In the genomic region with DNA sequence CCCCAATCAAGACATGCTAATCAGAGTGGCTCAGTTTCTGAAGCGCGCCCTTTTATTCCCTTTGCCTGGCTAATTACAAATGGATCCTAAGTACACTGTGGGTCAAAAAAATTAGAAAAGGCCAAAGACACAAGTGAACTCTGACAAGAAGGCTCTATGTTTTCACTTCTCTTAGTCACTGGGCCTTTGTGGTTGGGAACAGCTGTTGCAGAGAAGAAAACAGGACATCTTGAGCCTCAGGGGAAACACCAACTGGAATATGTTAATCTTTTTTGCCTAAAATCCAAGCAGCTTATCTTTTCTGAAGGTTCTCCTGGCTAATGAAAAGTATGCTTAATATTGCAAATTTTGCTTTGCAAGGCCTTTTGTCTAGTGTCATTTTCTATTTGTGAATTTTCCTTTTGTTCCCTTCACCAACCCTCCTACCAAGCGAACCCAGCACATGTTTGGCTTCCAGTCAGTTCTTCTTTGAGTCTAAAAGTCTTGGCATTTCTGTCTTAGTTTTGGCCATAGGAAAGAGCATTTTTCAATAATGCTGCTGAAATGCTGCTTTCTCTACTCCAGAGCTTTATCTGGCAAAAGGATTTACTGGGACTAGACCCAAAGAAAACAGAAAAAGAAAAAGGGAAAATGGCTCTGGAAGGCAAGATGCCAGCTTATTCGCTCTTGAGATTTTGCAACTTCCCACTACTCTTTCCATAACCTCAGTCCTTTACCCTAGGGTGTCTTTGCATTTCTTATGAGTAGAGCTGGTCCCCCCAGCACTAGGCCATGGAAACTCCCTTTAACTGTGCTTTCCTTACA, we compare ENCODE assay signal across 13 cellular contexts.
A peak's percentile ranks its signal among the peaks of the same experiment; 100 is the strongest.
DNase-seq lines count a peak whose midpoint lies in the region; ATAC-seq lines count a peak whose summit lies in the region.
"Had no signal": no experiment of that assay in that cellular context is flagged by ENCODE, and none has a peak within 500 bp of the region (broad histone marks: within the 10 kb centered on the region; RNA-seq: fewer than 3 reads in every experiment).

No MANE protein-coding gene starts in this region.

- H3K27me3 ChIP-seq in GM23248 (replicated peaks; ENCODE audit: insufficient read depth): no peaks in the 10 kb centered on the region
- H3K27me3 ChIP-seq in skeletal muscle satellite cell (ENCODE audit: control insufficient read depth, insufficient read depth, low read length): no peaks in the 10 kb centered on the region
- H3K27me3 ChIP-seq: cardiac muscle cell had no signal

- peak; percentile 15 for DNase-seq in GM23248
- DNase-seq in caudate nucleus (lab: John Stamatoyannopoulos, UW): peak in 16 of 61 donors; percentile 1 to 59 (median 10)
- peak; percentile 48 for DNase-seq in inferior parietal cortex (ENCODE audit: extremely low spot score)
- DNase-seq in NCI-H187 treated with DMSO at 0.1 percent for 48 hours (lab: John Stamatoyannopoulos, UW): no peak
- DNase-seq in stimulated activated naive CD8-positive, alpha-beta T cell treated with anti-CD3 and anti-CD28 coated beads, Interleukin-15, Interleukin-2, amounts not matched to agents 100 U/mL and 50 U/mL, for 24 hours: no peak
- DNase-seq in activated T-cell treated with anti-CD3 and anti-CD28 coated beads, Interleukin-2, amount 50 U/mL, for 72 hours: no peak
- DNase-seq in DMS53 treated with DMSO at 0.1 percent for 48 hours (lab: John Stamatoyannopoulos, UW; ENCODE audit: unreplicated experiment): no peak
- DNase-seq: NCI-H1417 treated with DMSO at 0.1 percent for 48 hours; PC-9; stimulated activated CD4-positive, alpha-beta T cell treated with anti-CD3 and anti-CD28 coated beads, Interleukin-12 subunit alpha, Interleukin-12 subunit beta, amount 100 ng/mL, for 4 hours had no signal

- no peaks in the 10 kb centered on the region for H3K79me2 ChIP-seq in GM23248 (ENCODE audit: insufficient read depth)

- no peaks in the 10 kb centered on the region for H3K9me3 ChIP-seq in GM23248 (ENCODE audit: low read depth)
- H3K9me3 ChIP-seq in skeletal muscle satellite cell (replicated peaks; ENCODE audit: low read length): no peaks in the 10 kb centered on the region

- peaks cover 12 to 13% of the 10 kb centered on the region in 2 donors for H3K9me3 Mint-ChIP-seq in activated T-cell treated with anti-CD3 and anti-CD28 coated beads, Interleukin-2, amount 50 U/mL, for 72 hours

- H2AFZ ChIP-seq in GM23248: no peak overlapping the region
- H2AFZ ChIP-seq: PC-9 had no signal

- H3F3A ChIP-seq in GM23248 (ENCODE audit: insufficient read depth): no peaks in the 10 kb centered on the region

- no peak overlapping the region for H3K9ac ChIP-seq in GM23248
- H3K9ac ChIP-seq in skeletal muscle satellite cell (ENCODE audit: low read depth, low read length): peak overlapping the region; percentile 27

- H3K4me3 Mint-ChIP-seq in activated T-cell treated with anti-CD3 and anti-CD28 coated beads, Interleukin-2, amount 50 U/mL, for 72 hours: no peak overlapping the region
- H3K4me3 Mint-ChIP-seq: memory B cell had no signal

- 37 to 40% methylated on average over 4 of the region's 4 CpGs for WGBS in GM23248 (ENCODE audit: low coverage in 1 of 2, low lambda C conversion rate in 2 of 2, missing lambda C conversion rate in 2 of 2), 2 experiments

- no peaks in the 10 kb centered on the region for H3K9me2 ChIP-seq in GM23248 (ENCODE audit: insufficient read depth)

- H3K36me3 ChIP-seq in GM23248 (ENCODE audit: low read depth) (no peaks in the 10 kb centered on the region), skeletal muscle satellite cell (ENCODE audit: insufficient read depth, low read length) (no peaks in the 10 kb centered on the region)
- H3K36me3 ChIP-seq: cardiac muscle cell had no signal

- no peaks in the 10 kb centered on the region for H3K4me1 Mint-ChIP-seq in activated T-cell treated with anti-CD3 and anti-CD28 coated beads, Interleukin-2, amount 50 U/mL, for 72 hours (ENCODE audit: low read depth)
- H3K4me1 Mint-ChIP-seq: memory B cell had no signal

- ATAC-seq in stimulated activated naive CD8-positive, alpha-beta T cell treated with anti-CD3 and anti-CD28 coated beads, Interleukin-15, Interleukin-2, amounts not matched to agents 100 U/mL and 50 U/mL, for 24 hours: no peak
- no peak for ATAC-seq in activated T-cell treated with anti-CD3 and anti-CD28 coated beads, Interleukin-2, amount 50 U/mL, for 72 hours (replicated peaks in 1 of 2)

- H3K4me2 ChIP-seq in GM23248 (ENCODE audit: unreplicated experiment) (no peak overlapping the region), skeletal muscle satellite cell (ENCODE audit: low read length) (peak overlapping the region; percentile 64)
- H3K4me2 ChIP-seq: PC-9 had no signal

- no peak overlapping the region for H3K27ac Mint-ChIP-seq in activated T-cell treated with anti-CD3 and anti-CD28 coated beads, Interleukin-2, amount 50 U/mL, for 72 hours
- H3K27ac Mint-ChIP-seq: memory B cell had no signal

- peaks cover 0 to 4% of the 10 kb centered on the region in 2 donors for H3K36me3 Mint-ChIP-seq in activated T-cell treated with anti-CD3 and anti-CD28 coated beads, Interleukin-2, amount 50 U/mL, for 72 hours (ENCODE audit: insufficient read depth in 2 of 2)

- no peaks in the 10 kb centered on the region for H3K27me3 Mint-ChIP-seq in activated T-cell treated with anti-CD3 and anti-CD28 coated beads, Interleukin-2, amount 50 U/mL, for 72 hours (ENCODE audit: low read depth)
- H3K27me3 Mint-ChIP-seq: memory B cell had no signal

- in situ Hi-C loops in GM23248 (cut with MboI): no loop called here

- H3K4me1 ChIP-seq in GM23248 (ENCODE audit: insufficient read depth): no peaks in the 10 kb centered on the region
- peaks cover 19% of the 10 kb centered on the region for H3K4me1 ChIP-seq in skeletal muscle satellite cell (ENCODE audit: control insufficient read depth, insufficient read depth, low read length)

- H4K20me1 ChIP-seq in GM23248 (ENCODE audit: insufficient read depth): no peaks in the 10 kb centered on the region

- no peak overlapping the region for H3K4me3 ChIP-seq in GM23248
- peak overlapping the region; percentile 39 for H3K4me3 ChIP-seq in skeletal muscle satellite cell (ENCODE audit: low read length)
- H3K4me3 ChIP-seq: cardiac muscle cell, PC-9 had no signal

- H3K27ac ChIP-seq in GM23248 (no peak overlapping the region), caudate nucleus (ENCODE audit: low read depth, low read length) (peak overlapping the region; percentile 39)
- H3K27ac ChIP-seq: cardiac muscle cell, PC-9 had no signal

Comparison
In these comparisons a context has a peak if more than half of its experiments do, and no peak if none do; other contexts are left out.
1. DNase-seq: peak in GM23248 (single experiment) and inferior parietal cortex (single experiment); none in NCI-H187 treated with DMSO at 0.1 percent for 48 hours (single experiment), stimulated activated naive CD8-positive, alpha-beta T cell treated with anti-CD3 and anti-CD28 coated beads, Interleukin-15, Interleukin-2, amounts not matched to agents 100 U/mL and 50 U/mL, for 24 hours (single experiment), activated T-cell treated with anti-CD3 and anti-CD28 coated beads, Interleukin-2, amount 50 U/mL, for 72 hours (0 of 2) and DMS53 treated with DMSO at 0.1 percent for 48 hours (single experiment).